22 cellular contexts compared by ENCODE assay signal in the genomic region with DNA sequence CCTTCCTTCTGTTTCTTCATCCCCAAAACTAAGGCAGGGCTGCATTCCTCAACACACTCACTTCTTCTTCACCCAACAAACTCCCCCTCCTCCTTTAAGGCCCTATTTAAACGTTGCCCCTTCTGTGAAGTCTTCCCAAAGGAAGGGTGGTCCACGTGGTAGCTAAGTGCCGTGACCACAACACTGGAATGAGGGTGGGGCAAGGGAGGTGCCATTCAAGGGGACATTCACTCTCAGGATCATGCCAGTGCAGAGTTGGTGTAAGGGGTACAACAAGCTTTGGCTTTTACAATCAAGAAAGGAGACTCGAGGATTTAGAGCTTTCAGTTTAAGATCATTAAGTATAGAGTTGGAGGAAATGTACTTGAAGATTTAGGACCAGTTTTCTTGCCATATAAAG. TPM values are rescaled to one million over a fixed set of nuclear protein-coding genes. Genes with fewer than 3 reads are reported as not detected.
"Had no signal": no experiment of that assay in that cellular context is flagged by ENCODE, and none has a peak within 500 bp of the region (broad histone marks: within the 10 kb centered on the region; RNA-seq: fewer than 3 reads in every experiment).

No MANE protein-coding gene starts in this region.

- H3K9me3 ChIP-seq: ascending aorta, gastrocnemius medialis, prostate gland, sigmoid colon, thyroid gland had no signal

- DNase-seq: activated B cell treated with CpG ODN at 0.5 μM for 24 hours; activated CD4-positive, alpha-beta T cell treated with anti-CD3 and anti-CD28 coated beads, Interleukin-2, amount 10 ng/mL, durations not matched to agents 24 days and 14 days; activated CD8-positive, alpha-beta memory T cell treated with anti-CD3 and anti-CD28 coated beads, Interleukin-2, amount 50 U/mL, for 4 hours; activated CD8-positive, alpha-beta T cell treated with anti-CD3 and anti-CD28 coated beads, Interleukin-2, amount 10 ng/mL, durations not matched to agents 7 days and 5 days; activated gamma-delta T cell treated with Interleukin-2 at 50 U/mL for 16 hours; activated naive CD8-positive, alpha-beta T cell treated with anti-CD3 and anti-CD28 coated beads, Interleukin-2, amount 10 ng/mL, durations not matched to agents 7 days and 5 days; activated T-cell treated with anti-CD3 and anti-CD28 coated beads, Interleukin-2, amount 50 U/mL, for 48 hours; dorsolateral prefrontal cortex; endodermal cell; erythroblast; gastrocnemius medialis; left colon; naive thymus-derived CD4-positive, alpha-beta T cell; sigmoid colon; T-helper 2 cell; thyroid gland had no signal

- H3K27me3 ChIP-seq: ascending aorta, dorsolateral prefrontal cortex, gastrocnemius medialis, sigmoid colon, thyroid gland had no signal

- ATAC-seq: activated CD8-positive, alpha-beta T cell treated with anti-CD3 and anti-CD28 coated beads, Interleukin-2, amount 10 ng/mL, durations not matched to agents 7 days and 5 days; naive thymus-derived CD4-positive, alpha-beta T cell; stimulated activated effector memory CD8-positive, alpha-beta T cell treated with anti-CD3 and anti-CD28 coated beads, Interleukin-12 subunit alpha, Interleukin-12 subunit beta, amount 100 ng/mL, for 72 hours had no signal

- H3K4me1 ChIP-seq: gastrocnemius medialis, prostate gland had no signal

- H3K36me3 ChIP-seq: ascending aorta, gastrocnemius medialis, heart left ventricle, prostate gland, sigmoid colon, thyroid gland had no signal

- H3K27ac ChIP-seq: ascending aorta, dorsolateral prefrontal cortex, prostate gland, sigmoid colon, thyroid gland had no signal

- H3K4me3 ChIP-seq: ascending aorta, dorsolateral prefrontal cortex, gastrocnemius medialis, heart left ventricle, lung, prostate gland, sigmoid colon, thyroid gland had no signal

RNA-seq across cellular contexts. Expression of gene MS4A10, which starts 8.0 kb away (rescaled TPM):
- total RNA-seq: activated B cell treated with CpG ODN at 0.5 μM for 24 hours; activated CD4-positive, alpha-beta T cell treated with anti-CD3 and anti-CD28 coated beads, Interleukin-2, amount 10 ng/mL, durations not matched to agents 24 days and 14 days; activated CD8-positive, alpha-beta T cell treated with anti-CD3 and anti-CD28 coated beads, Interleukin-2, amount 10 ng/mL, durations not matched to agents 7 days and 5 days; activated naive CD8-positive, alpha-beta T cell treated with anti-CD3 and anti-CD28 coated beads, Interleukin-2, amount 10 ng/mL, durations not matched to agents 7 days and 5 days; ascending aorta; endodermal cell; gastrocnemius medialis; heart left ventricle; lung; naive thymus-derived CD4-positive, alpha-beta T cell; sigmoid colon; thyroid gland; urinary bladder had no signal
- polyA plus RNA-seq: heart left ventricle; lung; naive thymus-derived CD4-positive, alpha-beta T cell; sigmoid colon; urinary bladder had no signal

RNA-seq across cellular contexts. Expression of gene MS4A15, which starts 20.4 kb away (rescaled TPM):
- total RNA-seq: activated B cell treated with CpG ODN at 0.5 μM for 24 hours; activated CD4-positive, alpha-beta T cell treated with anti-CD3 and anti-CD28 coated beads, Interleukin-2, amount 10 ng/mL, durations not matched to agents 24 days and 14 days; activated CD8-positive, alpha-beta T cell treated with anti-CD3 and anti-CD28 coated beads, Interleukin-2, amount 10 ng/mL, durations not matched to agents 7 days and 5 days; activated naive CD8-positive, alpha-beta T cell treated with anti-CD3 and anti-CD28 coated beads, Interleukin-2, amount 10 ng/mL, durations not matched to agents 7 days and 5 days; ascending aorta; endodermal cell; gastrocnemius medialis; heart left ventricle; left colon; naive thymus-derived CD4-positive, alpha-beta T cell; prostate gland; sigmoid colon; thyroid gland; urinary bladder had no signal
- polyA plus RNA-seq: heart left ventricle; naive thymus-derived CD4-positive, alpha-beta T cell; urinary bladder had no signal

RNA-seq across cellular contexts. Expression of gene MS4A18, which starts 52.6 kb away (rescaled TPM):
- total RNA-seq: activated B cell treated with CpG ODN at 0.5 μM for 24 hours; activated CD4-positive, alpha-beta T cell treated with anti-CD3 and anti-CD28 coated beads, Interleukin-2, amount 10 ng/mL, durations not matched to agents 24 days and 14 days; activated CD8-positive, alpha-beta T cell treated with anti-CD3 and anti-CD28 coated beads, Interleukin-2, amount 10 ng/mL, durations not matched to agents 7 days and 5 days; activated naive CD8-positive, alpha-beta T cell treated with anti-CD3 and anti-CD28 coated beads, Interleukin-2, amount 10 ng/mL, durations not matched to agents 7 days and 5 days; ascending aorta; dorsolateral prefrontal cortex; endodermal cell; gastrocnemius medialis; heart left ventricle; left colon; lung; naive thymus-derived CD4-positive, alpha-beta T cell; prostate gland; sigmoid colon; thyroid gland; urinary bladder had no signal
- polyA plus RNA-seq: heart left ventricle; naive thymus-derived CD4-positive, alpha-beta T cell; urinary bladder had no signal
